10 cellular contexts compared by ENCODE assay signal in genomic region chr7:13981070-13981469, GRCh38. TPM values are rescaled to one million over a fixed set of nuclear protein-coding genes. Genes with fewer than 3 reads are reported as not detected.
DNase-seq lines count a peak whose midpoint lies in the region; ATAC-seq, FAIRE-seq and TF ChIP-seq lines count a peak whose summit lies in the region.
"Had no signal": no experiment of that assay in that cellular context is flagged by ENCODE, and none has a peak within 500 bp of the region (broad histone marks: within the 10 kb centered on the region; RNA-seq: fewer than 3 reads in every experiment).

No MANE protein-coding gene starts in this region.

- no peaks in the 10 kb centered on the region for H3K36me3 ChIP-seq in SK-N-MC (ENCODE audit: insufficient read depth, low read length)

- H3K9me3 ChIP-seq in SK-N-MC (ENCODE audit: low read depth, low read length) = no peaks in the 10 kb centered on the region

- peak overlapping the region; percentile 96 for H3K27ac ChIP-seq in SK-N-MC
- H3K27ac ChIP-seq: parathyroid adenoma had no signal

- FAIRE-seq in D721Med (lab: Jason Lieb, UNC) = no peak

- H3K9ac ChIP-seq in SK-N-MC (ENCODE audit: insufficient read length) = peak overlapping the region; percentile 37
- H3K9ac ChIP-seq: parathyroid adenoma had no signal

- H3K4me3 ChIP-seq in SK-N-MC (peak overlapping the region; percentile 77), foreskin fibroblast (ENCODE audit: low read depth in 1 of 2, low read length in 2 of 2) (no peak overlapping the region)

- DNase-seq in H4 (ENCODE audit: low spot score) = peak; percentile 100
- DNase-seq in SK-N-MC (ENCODE audit: low read depth, low spot score) = peak; percentile 73
- peak; percentile 98 for DNase-seq in foreskin fibroblast
- DNase-seq in retina = peak; percentile 41
- no peak for DNase-seq in D721Med (ENCODE audit: insufficient read length, low spot score)
- DNase-seq in NCI-H524 treated with DMSO at 0.1 percent for 48 hours (lab: John Stamatoyannopoulos, UW) = no peak
- DNase-seq: activated CD8-positive, alpha-beta memory T cell treated with anti-CD3 and anti-CD28 coated beads, Interleukin-2, amount 10 ng/mL, durations not matched to agents 7 days and 5 days had no signal

- TF ChIP-seq CTCF in foreskin fibroblast (IDR thresholded peaks at IDR 0.05; ENCODE audit: low read depth, low read length) = no peak
- TF ChIP-seq CTCF in D721Med (IDR thresholded peaks at IDR 0.05; ENCODE audit: insufficient read depth, missing control alignments) = no peak

- ATAC-seq in HG03159 (IDR thresholded peaks at IDR 0.05; ENCODE audit: unreplicated experiment) (no peak), HG03469 (IDR thresholded peaks at IDR 0.05; ENCODE audit: unreplicated experiment) (no peak)
- ATAC-seq: activated CD8-positive, alpha-beta memory T cell treated with anti-CD3 and anti-CD28 coated beads, Interleukin-2, amount 10 ng/mL, durations not matched to agents 7 days and 5 days had no signal

RNA-seq across cellular contexts. Expression of gene ETV1, which starts 8.4 kb away (rescaled TPM):
- total RNA-seq in H4 (2014; rRNA removed; shearing (Covaris generic)) = 19.3 and 26.3 TPM in 2 replicates

Comparison
In these comparisons a context has a peak if more than half of its experiments do, and no peak if none do; other contexts are left out.
1. DNase-seq: peak in H4 (single experiment), SK-N-MC (single experiment), foreskin fibroblast (2 of 2) and retina (single experiment); none in D721Med (single experiment) and NCI-H524 treated with DMSO at 0.1 percent for 48 hours (single experiment).